Comparison of ENCODE assay signal across 8 cellular contexts in genomic region chr19:4971816-4972495, GRCh38. TPM values are rescaled to one million over a fixed set of nuclear protein-coding genes. Genes with fewer than 3 reads are reported as not detected.
DNase-seq lines count a peak whose midpoint lies in the region; ATAC-seq and TF ChIP-seq lines count a peak whose summit lies in the region.

No MANE protein-coding gene starts in this region.

- H3K27ac ChIP-seq in right cardiac atrium (ENCODE audit: low read length) = no peak overlapping the region

- no peaks in the 10 kb centered on the region for H3K9me3 ChIP-seq in right cardiac atrium (ENCODE audit: control insufficient read depth, low read length)

- no peak for ATAC-seq in activated CD8-positive, alpha-beta T cell treated with anti-CD3 and anti-CD28 coated beads for 36 hours
- ATAC-seq in right cardiac atrium (no peak), GM21528 (IDR thresholded peaks at IDR 0.05; ENCODE audit: low FRiP score, unreplicated experiment) (no peak)
- ATAC-seq in stimulated activated effector memory CD8-positive, alpha-beta T cell treated with anti-CD3 and anti-CD28 coated beads, Interleukin-12 subunit alpha, Interleukin-12 subunit beta, amount 100 ng/mL, for 72 hours = no peak

- H3K27me3 ChIP-seq in right cardiac atrium (ENCODE audit: control insufficient read depth, insufficient read depth) = no peaks in the 10 kb centered on the region

- H3K4me1 Mint-ChIP-seq in activated CD4-positive, alpha-beta T cell treated with anti-CD3 and anti-CD28 coated beads, Interleukin-2, amount 10 ng/mL, durations not matched to agents 24 days and 14 days = peaks cover 40% of the 10 kb centered on the region
- H3K4me1 Mint-ChIP-seq in activated CD8-positive, alpha-beta T cell treated with anti-CD3 and anti-CD28 coated beads for 36 hours (ENCODE audit: low read depth) = peaks cover 40% of the 10 kb centered on the region
- peaks cover 65% of the 10 kb centered on the region for H3K4me1 Mint-ChIP-seq in stimulated activated effector memory CD8-positive, alpha-beta T cell treated with anti-CD3 and anti-CD28 coated beads, Interleukin-12 subunit alpha, Interleukin-12 subunit beta, amount 100 ng/mL, for 72 hours
- peaks cover 54 to 74% of the 10 kb centered on the region in 2 donors for H3K4me1 Mint-ChIP-seq in immature natural killer cell

- DNase-seq in activated CD4-positive, alpha-beta T cell treated with anti-CD3 and anti-CD28 coated beads, Interleukin-2, amount 10 ng/mL, durations not matched to agents 24 days and 14 days = no peak
- no peak for DNase-seq in activated CD4-positive, alpha-beta T cell treated with anti-CD3 and anti-CD28 coated beads, Interleukin-2, amount 50 U/mL, for 1 hour
- DNase-seq in activated CD8-positive, alpha-beta T cell treated with anti-CD3 and anti-CD28 coated beads for 36 hours = no peak
- peak in 2 of 3 donors; percentile 58 to 61 for DNase-seq in right cardiac atrium
- DNase-seq in stimulated activated effector memory CD8-positive, alpha-beta T cell treated with anti-CD3 and anti-CD28 coated beads, Interleukin-12 subunit alpha, Interleukin-12 subunit beta, amount 100 ng/mL, for 72 hours (ENCODE audit: low spot score in 2 of 2) = no peak
- DNase-seq in immature natural killer cell = no peak
- no peak for DNase-seq in NCI-H187 (lab: John Stamatoyannopoulos, UW)

- H3K4me3 ChIP-seq in right cardiac atrium (ENCODE audit: low read length) = no peak overlapping the region

- 86% methylated on average over 19 of the region's 19 CpGs for WGBS in right cardiac atrium

- no peaks in the 10 kb centered on the region for H3K27me3 Mint-ChIP-seq in activated CD4-positive, alpha-beta T cell treated with anti-CD3 and anti-CD28 coated beads, Interleukin-2, amount 10 ng/mL, durations not matched to agents 24 days and 14 days
- no peaks in the 10 kb centered on the region for H3K27me3 Mint-ChIP-seq in activated CD8-positive, alpha-beta T cell treated with anti-CD3 and anti-CD28 coated beads for 36 hours
- peaks cover 5 to 13% (median 12%) of the 10 kb centered on the region in 3 donors for H3K27me3 Mint-ChIP-seq in immature natural killer cell (ENCODE audit: low read depth in 3 of 3)

- CTCF ChIA-PET in activated CD8-positive, alpha-beta T cell treated with anti-CD3 and anti-CD28 coated beads for 36 hours (lab: Charles Lee) = interaction anchor here (1.3 to 5.6 kb wide), 2 partner anchors 58 to 160 kb away, joined by 3 to 30 read pairs; no protein-coding TSS in a partner anchor

- H3K9me3 Mint-ChIP-seq in activated CD4-positive, alpha-beta T cell treated with anti-CD3 and anti-CD28 coated beads, Interleukin-2, amount 10 ng/mL, durations not matched to agents 24 days and 14 days = no peaks in the 10 kb centered on the region
- no peaks in the 10 kb centered on the region for H3K9me3 Mint-ChIP-seq in activated CD8-positive, alpha-beta T cell treated with anti-CD3 and anti-CD28 coated beads for 36 hours
- H3K9me3 Mint-ChIP-seq in stimulated activated effector memory CD8-positive, alpha-beta T cell treated with anti-CD3 and anti-CD28 coated beads, Interleukin-12 subunit alpha, Interleukin-12 subunit beta, amount 100 ng/mL, for 72 hours = no peaks in the 10 kb centered on the region
- no peaks in the 10 kb centered on the region for H3K9me3 Mint-ChIP-seq in immature natural killer cell

- H3K4me1 ChIP-seq in right cardiac atrium (ENCODE audit: control insufficient read depth, insufficient read depth, low read length) = peaks cover 20% of the 10 kb centered on the region

- intact Hi-C loops in activated CD4-positive, alpha-beta T cell treated with anti-CD3 and anti-CD28 coated beads, Interleukin-2, amount 10 ng/mL, durations not matched to agents 24 days and 14 days (cut with micrococcal nuclease) = loop anchor here (10.0 kb wide), 1 partner anchor 53 kb away; no protein-coding TSS in a partner anchor
- intact Hi-C loops in activated CD8-positive, alpha-beta T cell treated with anti-CD3 and anti-CD28 coated beads for 36 hours (cut with micrococcal nuclease) = no loop called here
- intact Hi-C loops in right cardiac atrium (cut with DNase I) = no loop called here

- peak overlapping the region; percentile 98 for H3K4me3 Mint-ChIP-seq in activated CD4-positive, alpha-beta T cell treated with anti-CD3 and anti-CD28 coated beads, Interleukin-2, amount 10 ng/mL, durations not matched to agents 24 days and 14 days
- peak overlapping the region; percentile 95 for H3K4me3 Mint-ChIP-seq in activated CD8-positive, alpha-beta T cell treated with anti-CD3 and anti-CD28 coated beads for 36 hours
- peak overlapping the region; percentile 98 for H3K4me3 Mint-ChIP-seq in stimulated activated effector memory CD8-positive, alpha-beta T cell treated with anti-CD3 and anti-CD28 coated beads, Interleukin-12 subunit alpha, Interleukin-12 subunit beta, amount 100 ng/mL, for 72 hours
- H3K4me3 Mint-ChIP-seq in immature natural killer cell = peak overlapping the region in 2 of 5 donors; percentile 39 to 49

- H3K27ac Mint-ChIP-seq in activated CD4-positive, alpha-beta T cell treated with anti-CD3 and anti-CD28 coated beads, Interleukin-2, amount 10 ng/mL, durations not matched to agents 24 days and 14 days = no peak overlapping the region
- H3K27ac Mint-ChIP-seq in activated CD8-positive, alpha-beta T cell treated with anti-CD3 and anti-CD28 coated beads for 36 hours = no peak overlapping the region
- peak overlapping the region; percentile 97 for H3K27ac Mint-ChIP-seq in stimulated activated effector memory CD8-positive, alpha-beta T cell treated with anti-CD3 and anti-CD28 coated beads, Interleukin-12 subunit alpha, Interleukin-12 subunit beta, amount 100 ng/mL, for 72 hours
- H3K27ac Mint-ChIP-seq in immature natural killer cell = peak overlapping the region in 2 of 6 donors; percentile 39 to 85

- POLR2A ChIA-PET in activated CD8-positive, alpha-beta T cell treated with anti-CD3 and anti-CD28 coated beads for 36 hours (lab: Charles Lee) = no interaction called here

- no peak for TF ChIP-seq CTCF in activated CD8-positive, alpha-beta T cell treated with anti-CD3 and anti-CD28 coated beads for 36 hours (IDR thresholded peaks at IDR 0.05)

- peaks cover 17% of the 10 kb centered on the region for H3K36me3 Mint-ChIP-seq in activated CD4-positive, alpha-beta T cell treated with anti-CD3 and anti-CD28 coated beads, Interleukin-2, amount 10 ng/mL, durations not matched to agents 24 days and 14 days (ENCODE audit: low read depth)
- H3K36me3 Mint-ChIP-seq in activated CD8-positive, alpha-beta T cell treated with anti-CD3 and anti-CD28 coated beads for 36 hours (ENCODE audit: low read depth) = peaks cover 8% of the 10 kb centered on the region
- H3K36me3 Mint-ChIP-seq in stimulated activated effector memory CD8-positive, alpha-beta T cell treated with anti-CD3 and anti-CD28 coated beads, Interleukin-12 subunit alpha, Interleukin-12 subunit beta, amount 100 ng/mL, for 72 hours = peaks cover 48% of the 10 kb centered on the region
- no peaks in the 10 kb centered on the region for H3K36me3 Mint-ChIP-seq in immature natural killer cell

RNA-seq across cellular contexts. Expression of gene KDM4B, which starts 3.0 kb away (rescaled TPM):
- 49.2 and 52.0 TPM in 2 replicates for total RNA-seq in activated CD4-positive, alpha-beta T cell treated with anti-CD3 and anti-CD28 coated beads, Interleukin-2, amount 10 ng/mL, durations not matched to agents 24 days and 14 days
- 10 to 100 TPM; 46.3 to 46.6 TPM for total RNA-seq in activated CD8-positive, alpha-beta T cell treated with anti-CD3 and anti-CD28 coated beads for 36 hours
- 10 to 100 TPM; 23.9 to 37.5 (median 30.8) TPM for total RNA-seq in right cardiac atrium
- polyA plus RNA-seq in right cardiac atrium (18.8 TPM), immature natural killer cell (10 to 100 TPM in 1 of 3 donors, 1 to 10 TPM in 2; 4.3 to 22.4 (median 6.7) TPM)

Comparison
In these comparisons a context has a peak if more than half of its experiments do, and no peak if none do; other contexts are left out.
1. DNase-seq: peak in right cardiac atrium (2 of 3); none in activated CD4-positive, alpha-beta T cell treated with anti-CD3 and anti-CD28 coated beads, Interleukin-2, amount 10 ng/mL, durations not matched to agents 24 days and 14 days (single experiment), activated CD4-positive, alpha-beta T cell treated with anti-CD3 and anti-CD28 coated beads, Interleukin-2, amount 50 U/mL, for 1 hour (single experiment), activated CD8-positive, alpha-beta T cell treated with anti-CD3 and anti-CD28 coated beads for 36 hours (single experiment), stimulated activated effector memory CD8-positive, alpha-beta T cell treated with anti-CD3 and anti-CD28 coated beads, Interleukin-12 subunit alpha, Interleukin-12 subunit beta, amount 100 ng/mL, for 72 hours (0 of 2), immature natural killer cell (0 of 3) and NCI-H187 (0 of 2).